In the genomic region with DNA sequence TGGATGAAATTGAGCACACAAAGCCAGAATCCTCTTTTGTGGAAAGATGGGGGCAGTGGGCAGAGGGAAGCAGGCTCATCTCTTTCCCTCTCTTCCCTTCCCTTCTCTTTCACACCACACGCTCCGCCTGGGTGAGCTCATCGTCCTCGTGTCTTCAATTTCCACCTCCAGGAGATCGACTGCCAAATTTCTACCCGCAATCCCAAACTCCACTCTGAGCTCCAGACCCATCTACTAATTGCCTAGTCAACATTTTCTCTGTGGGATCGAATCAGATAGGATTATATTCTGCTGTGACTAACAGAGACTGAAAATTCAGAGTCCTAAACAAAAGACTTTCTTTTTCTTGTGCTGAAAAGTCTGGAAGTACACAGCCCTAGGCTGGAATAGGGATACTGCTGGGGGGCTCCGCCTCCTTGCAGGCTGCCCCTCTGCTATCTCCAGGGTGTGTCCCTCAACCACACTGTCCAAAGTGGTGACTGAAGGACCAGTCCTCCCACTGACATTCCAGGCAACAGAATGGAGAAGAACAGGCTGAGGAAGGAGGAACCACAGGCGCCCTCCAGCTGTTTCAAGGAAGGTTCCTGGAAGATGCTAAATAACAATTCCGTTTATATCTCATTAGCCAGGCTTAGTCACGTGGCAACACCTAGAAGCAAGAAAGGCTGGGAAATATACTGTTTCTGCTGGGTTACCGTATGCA, we compare ENCODE assay signal across 10 cellular contexts. TPM values are rescaled to one million over a fixed set of nuclear protein-coding genes. Genes with fewer than 3 reads are reported as not detected.
A peak's percentile ranks its signal among the peaks of the same experiment; 100 is the strongest.
DNase-seq lines count a peak whose midpoint lies in the region; TF ChIP-seq lines count a peak whose summit lies in the region.
"Had no signal": no experiment of that assay in that cellular context is flagged by ENCODE, and none has a peak within 500 bp of the region (broad histone marks: within the 10 kb centered on the region; RNA-seq: fewer than 3 reads in every experiment).

No MANE protein-coding gene starts in this region.

- H3K4me3 ChIP-seq in hepatocyte = no peak overlapping the region

- H3K9me2 ChIP-seq in hepatocyte (replicated peaks; ENCODE audit: insufficient read depth) = no peaks in the 10 kb centered on the region

- WGBS in hepatocyte (ENCODE audit: low lambda C conversion rate, missing lambda C conversion rate) = 51% methylated on average over 12 of the region's 12 CpGs

- no peaks in the 10 kb centered on the region for H4K20me1 ChIP-seq in hepatocyte (ENCODE audit: insufficient read depth, poor library complexity, severe bottlenecking)

- H3K4me2 ChIP-seq in hepatocyte = no peak overlapping the region

- H2AFZ ChIP-seq in hepatocyte = peak overlapping the region; percentile 16

- peak; percentile 57 for DNase-seq in A172 (ENCODE audit: low spot score)
- DNase-seq in RPMI7951 (ENCODE audit: low read depth) = peak; percentile 65
- no peak for DNase-seq in hepatocyte (ENCODE audit: low spot score)
- DNase-seq in GDM1 (lab: John Stamatoyannopoulos, UW) = no peak
- no peak for DNase-seq in DMS114 treated with DMSO at 0.1 percent for 48 hours (lab: John Stamatoyannopoulos, UW; ENCODE audit: unreplicated experiment)
- DNase-seq in kidney glomerular epithelial cell (lab: John Stamatoyannopoulos, UW) = no peak
- DNase-seq: CD8-positive, alpha-beta T cell; KG1; T-helper 2 cell had no signal

- H3K79me2 ChIP-seq in hepatocyte = no peaks in the 10 kb centered on the region

- no peak for TF ChIP-seq CTCF in hepatocyte (IDR thresholded peaks at IDR 0.05; ENCODE audit: poor library complexity)

- H3K27ac ChIP-seq in hepatocyte = peak overlapping the region; percentile 36

- peaks cover 20% of the 10 kb centered on the region for H3K27me3 ChIP-seq in hepatocyte

- no peaks in the 10 kb centered on the region for H3K36me3 ChIP-seq in hepatocyte (replicated peaks; ENCODE audit: insufficient read depth, low read depth)

- no peaks in the 10 kb centered on the region for H3K9me3 ChIP-seq in hepatocyte (ENCODE audit: low read depth)

- no peaks in the 10 kb centered on the region for H3K4me1 ChIP-seq in hepatocyte (ENCODE audit: insufficient read depth)

RNA-seq across cellular contexts. Expression of a gene that starts 5.0 kb away (rescaled TPM):
- total RNA-seq in A172 (2014; rRNA removed; shearing (Covaris generic)) = not detected in 2 replicates
- total RNA-seq in RPMI7951 (2014; rRNA removed; shearing (Covaris generic)) = not detected in 2 replicates
- total RNA-seq in hepatocyte = 3.4 and 3.7 TPM in 2 replicates
- 2.5 and 2.9 TPM in 2 replicates for polyA plus RNA-seq in hepatocyte
- total RNA-seq: CD8-positive, alpha-beta T cell had no signal

RNA-seq across cellular contexts. Expression of a gene that starts 15.1 kb away (rescaled TPM):
- 0.07 TPM in 1 of 2 replicates, not detected in the other for total RNA-seq in A172 (2014; rRNA removed; shearing (Covaris generic))
- total RNA-seq in RPMI7951 (2014; rRNA removed; shearing (Covaris generic)) = not detected in 2 replicates
- total RNA-seq in hepatocyte = 0.16 and 0.23 TPM in 2 replicates
- polyA plus RNA-seq in hepatocyte = 0.11 and 0.62 TPM in 2 replicates
- total RNA-seq: kidney epithelial cell had no signal

RNA-seq across cellular contexts. Expression of a gene that starts 40.1 kb away (rescaled TPM):
- 108 and 110 TPM in 2 replicates for total RNA-seq in A172 (2014; rRNA removed; shearing (Covaris generic))
- 52.7 and 73.8 TPM in 2 replicates for total RNA-seq in RPMI7951 (2014; rRNA removed; shearing (Covaris generic))
- total RNA-seq in hepatocyte = 9.6 and 11.7 TPM in 2 replicates
- 31.7 and 36.0 TPM in 2 replicates for polyA plus RNA-seq in hepatocyte

RNA-seq across cellular contexts. Expression of a gene that starts 45.7 kb away (rescaled TPM):
- total RNA-seq in A172 (2014; rRNA removed; shearing (Covaris generic)) = not detected in 2 replicates
- 3.0 and 3.6 TPM in 2 replicates for total RNA-seq in RPMI7951 (2014; rRNA removed; shearing (Covaris generic))
- 14.8 and 18.9 TPM in 2 replicates for total RNA-seq in hepatocyte
- polyA plus RNA-seq in hepatocyte = 41.6 and 54.8 TPM in 2 replicates
- total RNA-seq: CD8-positive, alpha-beta T cell had no signal

RNA-seq across cellular contexts. Expression of a gene that starts 53.8 kb away (rescaled TPM):
- 0.67 TPM in 1 of 2 replicates, not detected in the other for total RNA-seq in A172 (2014; rRNA removed; shearing (Covaris generic))
- 0.78 TPM in 1 of 2 replicates, not detected in the other for total RNA-seq in RPMI7951 (2014; rRNA removed; shearing (Covaris generic))
- total RNA-seq in hepatocyte = 0.63 TPM in 1 of 2 replicates, not detected in the other
- 0.51 TPM in 1 of 2 replicates, not detected in the other for polyA plus RNA-seq in hepatocyte
- total RNA-seq: kidney epithelial cell had no signal

Comparison
In these comparisons a context has a peak if more than half of its experiments do, and no peak if none do; other contexts are left out.
1. DNase-seq: peak in A172 (single experiment) and RPMI7951 (single experiment); none in hepatocyte (single experiment), GDM1 (single experiment), DMS114 treated with DMSO at 0.1 percent for 48 hours (single experiment) and kidney glomerular epithelial cell (single experiment).